Comparison of ENCODE assay signal across 9 cellular contexts in the genomic region with DNA sequence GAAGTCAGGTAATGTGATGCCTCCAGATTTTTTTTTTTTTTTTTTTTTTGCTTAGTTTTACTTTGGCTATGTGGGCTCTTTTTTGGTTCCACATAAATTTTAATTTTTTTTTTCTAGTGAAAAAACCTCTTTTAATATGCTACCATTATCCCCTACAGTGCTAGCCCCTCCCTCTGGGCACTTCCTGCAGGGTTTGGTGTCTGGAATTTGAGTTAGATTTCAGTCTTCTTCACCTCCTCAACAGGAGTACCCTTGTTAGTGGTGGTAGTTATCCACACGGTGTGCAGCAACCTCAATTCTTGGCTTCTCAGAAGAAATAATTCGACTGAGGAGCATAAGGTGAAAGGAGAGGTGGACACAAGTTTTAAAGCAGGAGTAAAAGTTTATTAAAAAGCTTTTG.
"Had no signal": no experiment of that assay in that cellular context is flagged by ENCODE, and none has a peak within 500 bp of the region (broad histone marks: within the 10 kb centered on the region; RNA-seq: fewer than 3 reads in every experiment).

No MANE protein-coding gene starts in this region.

- H3K4me3 Mint-ChIP-seq: HFFc6 had no signal

- H3K4me1 ChIP-seq: HAP-1 had no signal

- H3K27ac Mint-ChIP-seq: HFFc6 had no signal

- H3K27ac ChIP-seq: GM23248 had no signal

- H3K36me3 ChIP-seq: HAP-1 had no signal

- H2AFZ ChIP-seq: GM23248 had no signal

- FAIRE-seq: H1, H54 had no signal

- DNase-seq: GM23248, GOT3, H9, HCEC 1CT, HFFc6 had no signal

- H3K9me3 Mint-ChIP-seq: HFFc6 had no signal

- H3K9ac ChIP-seq: GM23248 had no signal

- H3K9me3 ChIP-seq: HAP-1 had no signal

- H3K4me3 ChIP-seq: GM23248, HAP-1 had no signal

- ATAC-seq: HCT116 had no signal
